ENCODE assay signal across 17 cellular contexts in the genomic region with DNA sequence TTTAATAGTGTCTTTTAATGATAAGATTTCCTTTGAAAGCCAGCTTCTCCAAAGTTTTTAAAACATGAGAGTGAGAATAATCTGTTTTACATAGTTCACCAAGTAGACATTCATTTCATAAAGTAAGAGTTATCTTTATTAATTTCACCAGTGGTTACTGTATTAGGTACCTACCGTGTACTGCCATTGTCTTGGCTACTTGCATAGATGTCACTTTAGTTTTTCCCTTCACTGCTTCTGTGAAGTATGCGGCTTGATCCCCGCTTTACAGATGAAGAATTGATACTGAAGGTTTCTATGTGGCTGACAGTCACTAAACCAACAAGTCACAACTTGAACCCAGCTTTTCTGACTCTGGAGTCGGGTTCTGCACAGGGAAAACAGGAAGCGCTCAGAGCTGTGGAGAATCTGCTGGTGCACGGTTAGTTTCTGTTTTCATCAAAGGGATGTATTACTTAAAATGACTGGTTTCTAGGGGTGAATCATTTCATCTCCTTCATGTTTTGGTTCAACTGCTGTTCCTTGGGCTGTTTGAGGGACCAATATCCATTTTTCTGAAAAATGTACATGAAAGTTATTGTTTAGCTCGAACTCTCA. TPM values are rescaled to one million over a fixed set of nuclear protein-coding genes. Genes with fewer than 3 reads are reported as not detected.
DNase-seq lines count a peak whose midpoint lies in the region; FAIRE-seq and TF ChIP-seq lines count a peak whose summit lies in the region.
"Had no signal": no experiment of that assay in that cellular context is flagged by ENCODE, and none has a peak within 500 bp of the region (broad histone marks: within the 10 kb centered on the region; RNA-seq: fewer than 3 reads in every experiment).

No MANE protein-coding gene starts in this region.

- H3K23ac ChIP-seq in H9 (ENCODE audit: insufficient read length, low read depth, low read length) = no peak overlapping the region

- no peaks in the 10 kb centered on the region for H4K20me1 ChIP-seq in H9 (ENCODE audit: control insufficient read depth, insufficient read depth, insufficient read length)

- H3K56ac ChIP-seq in H9 (ENCODE audit: insufficient read length, low read depth, low read length) = no peak overlapping the region

- no peak overlapping the region for H3K14ac ChIP-seq in H9 (ENCODE audit: insufficient read depth, low read length)

- H3K23me2 ChIP-seq in H9 (ENCODE audit: insufficient read length, low read depth, low read length, poor library complexity, severe bottlenecking) = no peaks in the 10 kb centered on the region

- no peak overlapping the region for H2BK5ac ChIP-seq in H9 (ENCODE audit: insufficient read length, low read length)

- no peaks in the 10 kb centered on the region for H3K4me1 ChIP-seq in H9 (ENCODE audit: insufficient read depth, low read length)
- H3K4me1 ChIP-seq: left lung had no signal

- peaks cover 50% of the 10 kb centered on the region for H3K4me1 Mint-ChIP-seq in activated CD4-positive, alpha-beta T cell treated with anti-CD3 and anti-CD28 coated beads, Interleukin-2, amount 10 ng/mL, durations not matched to agents 24 days and 14 days
- peaks cover 0 to 7% of the 10 kb centered on the region in 2 experiments; a peak in 1 of 4 replicates for H3K4me1 Mint-ChIP-seq in H9
- H3K4me1 Mint-ChIP-seq: GM23338 had no signal

- WGBS in H9 (ENCODE audit: extremely low coverage, insufficient read length, low lambda C conversion rate) = no CpG with 5 or more reads among the region's 7 CpGs

- no peak overlapping the region for H3K18ac ChIP-seq in H9 (ENCODE audit: insufficient read length, low read depth, low read length)

- H3K27ac Mint-ChIP-seq in activated CD4-positive, alpha-beta T cell treated with anti-CD3 and anti-CD28 coated beads, Interleukin-2, amount 10 ng/mL, durations not matched to agents 24 days and 14 days = peak overlapping the region; percentile 86
- no peak overlapping the region for H3K27ac Mint-ChIP-seq in H9
- H3K27ac Mint-ChIP-seq: GM23338, type B pancreatic cell had no signal

- H3T11ph ChIP-seq in H9 (ENCODE audit: low read length) = no peak overlapping the region

- H3K27ac ChIP-seq in H9 (ENCODE audit: insufficient read length, low read depth, low read length) = no peak overlapping the region
- H3K27ac ChIP-seq: left lung, psoas muscle had no signal

- H3K4me3 Mint-ChIP-seq in activated CD4-positive, alpha-beta T cell treated with anti-CD3 and anti-CD28 coated beads, Interleukin-2, amount 10 ng/mL, durations not matched to agents 24 days and 14 days = peak overlapping the region; percentile 79
- H3K4me3 Mint-ChIP-seq in H9 = no peak overlapping the region
- H3K4me3 Mint-ChIP-seq: GM23338, naive B cell had no signal

- H3K4ac ChIP-seq in H9 (ENCODE audit: low read depth, low read length) = no peak overlapping the region

- H2AFZ ChIP-seq in H9 (ENCODE audit: low read length) = no peak overlapping the region
- H2AFZ ChIP-seq: GM23338 had no signal

- peaks cover 40% of the 10 kb centered on the region for H3K36me3 Mint-ChIP-seq in activated CD4-positive, alpha-beta T cell treated with anti-CD3 and anti-CD28 coated beads, Interleukin-2, amount 10 ng/mL, durations not matched to agents 24 days and 14 days (ENCODE audit: low read depth)
- peaks cover 0 to 13% (median 5%) of the 10 kb centered on the region in 3 experiments; a peak in 6 of 7 replicates for H3K36me3 Mint-ChIP-seq in H9 (ENCODE audit: insufficient read depth in 1 of 3, low read depth in 3 of 3)

- no peaks in the 10 kb centered on the region for H3K79me1 ChIP-seq in H9 (ENCODE audit: insufficient read depth, low read depth, low read length, poor library complexity, severe bottlenecking)

- no peak overlapping the region for H2AK5ac ChIP-seq in H9 (ENCODE audit: insufficient read length, low read length)

- H3K4me2 ChIP-seq in H9 (ENCODE audit: insufficient read depth, insufficient read length, low read length) = no peak overlapping the region
- H3K4me2 ChIP-seq: GM23338 had no signal

- no peak overlapping the region for H2BK12ac ChIP-seq in H9 (ENCODE audit: insufficient read length, low read depth, low read length)

- H3K9me3 Mint-ChIP-seq in activated CD4-positive, alpha-beta T cell treated with anti-CD3 and anti-CD28 coated beads, Interleukin-2, amount 10 ng/mL, durations not matched to agents 24 days and 14 days = peaks cover 7% of the 10 kb centered on the region
- H3K9me3 Mint-ChIP-seq in H9 = no peaks in the 10 kb centered on the region
- H3K9me3 Mint-ChIP-seq: GM23338, naive B cell, type B pancreatic cell had no signal

- H3K27me3 Mint-ChIP-seq in activated CD4-positive, alpha-beta T cell treated with anti-CD3 and anti-CD28 coated beads, Interleukin-2, amount 10 ng/mL, durations not matched to agents 24 days and 14 days = no peaks in the 10 kb centered on the region
- no peaks in the 10 kb centered on the region for H3K27me3 Mint-ChIP-seq in H9 (ENCODE audit: low read depth)
- H3K27me3 Mint-ChIP-seq: naive B cell, type B pancreatic cell had no signal

- DNase-seq in activated CD4-positive, alpha-beta T cell treated with anti-CD3 and anti-CD28 coated beads, Interleukin-2, amount 10 ng/mL, durations not matched to agents 24 days and 14 days = peak; percentile 86
- DNase-seq in activated CD4-positive, alpha-beta T cell treated with anti-CD3 and anti-CD28 coated beads for 1 hour = no peak
- DNase-seq in GM18507 (ENCODE audit: extremely low spot score, insufficient read length, low read depth) (no peak), lung microvascular endothelial cell (ENCODE audit: low read depth in 2 of 2) (peak; percentile 1 to 10), iPS-NIHi11 (ENCODE audit: low spot score) (no peak), H9 (no peak), T1000 (lab: John Stamatoyannopoulos, UW) (no peak)
- DNase-seq in activated CD4-positive, CD25-positive, alpha-beta regulatory T cell treated with anti-CD3 and anti-CD28 coated beads, Interleukin-2, amount 50 U/mL, for 72 hours = peak; percentile 43
- DNase-seq: dorsolateral prefrontal cortex, left lung, psoas muscle had no signal

- no peak overlapping the region for H2BK20ac ChIP-seq in H9 (ENCODE audit: low read depth, low read length, poor library complexity, severe bottlenecking)

- no peak overlapping the region for H2BK15ac ChIP-seq in H9 (ENCODE audit: low read depth, low read length)

- no peak for TF ChIP-seq CTCF in H9 (conservative IDR thresholded peaks at IDR 0.05)

- no peak overlapping the region for H4K91ac ChIP-seq in H9 (ENCODE audit: insufficient read length, low read depth, low read length)

- no peak overlapping the region for H4K5ac ChIP-seq in H9 (ENCODE audit: insufficient read length, low read depth, low read length)

- no peaks in the 10 kb centered on the region for H3K27me3 ChIP-seq in H9 (ENCODE audit: insufficient read depth, low read length)
- H3K27me3 ChIP-seq: dorsolateral prefrontal cortex, left lung had no signal

- H3K9ac ChIP-seq in H9 (ENCODE audit: extremely low read depth, insufficient read length, low read length) = no peak overlapping the region

- peak; percentile 89 for FAIRE-seq in GM18507 (lab: Jason Lieb, UNC)
- FAIRE-seq: HepG2 had no signal

- intact Hi-C loops in activated CD4-positive, alpha-beta T cell treated with anti-CD3 and anti-CD28 coated beads, Interleukin-2, amount 10 ng/mL, durations not matched to agents 24 days and 14 days (cut with micrococcal nuclease) = loop anchor here (1.0 to 5.0 kb wide), 7 partner anchors 34 to 255 kb away; no protein-coding TSS in a partner anchor

- no peak overlapping the region for H2BK120ac ChIP-seq in H9 (ENCODE audit: low read depth, low read length, poor library complexity, severe bottlenecking)

- no peaks in the 10 kb centered on the region for H3K9me3 ChIP-seq in H9 (ENCODE audit: control insufficient read depth, low read depth, low read length)
- H3K9me3 ChIP-seq: left lung, psoas muscle had no signal

- no peak overlapping the region for H4K8ac ChIP-seq in H9 (replicated peaks; ENCODE audit: insufficient read length, low read depth, low read length)

- H3K79me2 ChIP-seq in H9 (ENCODE audit: insufficient read depth, low read length) = no peaks in the 10 kb centered on the region

RNA-seq across cellular contexts. Expression of a gene that starts 39.3 kb away (rescaled TPM):
- total RNA-seq in activated CD4-positive, alpha-beta T cell treated with anti-CD3 and anti-CD28 coated beads, Interleukin-2, amount 10 ng/mL, durations not matched to agents 24 days and 14 days = 0.40 and 0.49 TPM in 2 replicates
- total RNA-seq in lung microvascular endothelial cell = not detected in 2 replicates
- 0.26 and 0.46 TPM in 2 replicates for total RNA-seq in H9 (2021)
- total RNA-seq: A673, G401, HepG2 had no signal

Comparison
In these comparisons a context has a peak if more than half of its experiments do, and no peak if none do; other contexts are left out.
1. DNase-seq: peak in activated CD4-positive, alpha-beta T cell treated with anti-CD3 and anti-CD28 coated beads, Interleukin-2, amount 10 ng/mL, durations not matched to agents 24 days and 14 days (single experiment), activated CD4-positive, CD25-positive, alpha-beta regulatory T cell treated with anti-CD3 and anti-CD28 coated beads, Interleukin-2, amount 50 U/mL, for 72 hours (single experiment) and lung microvascular endothelial cell (2 of 2); none in activated CD4-positive, alpha-beta T cell treated with anti-CD3 and anti-CD28 coated beads for 1 hour (single experiment), GM18507 (single experiment), iPS-NIHi11 (single experiment), H9 (single experiment) and T1000 (single experiment).